Comparison of ENCODE assay signal across 1 cellular context in the genomic region with DNA sequence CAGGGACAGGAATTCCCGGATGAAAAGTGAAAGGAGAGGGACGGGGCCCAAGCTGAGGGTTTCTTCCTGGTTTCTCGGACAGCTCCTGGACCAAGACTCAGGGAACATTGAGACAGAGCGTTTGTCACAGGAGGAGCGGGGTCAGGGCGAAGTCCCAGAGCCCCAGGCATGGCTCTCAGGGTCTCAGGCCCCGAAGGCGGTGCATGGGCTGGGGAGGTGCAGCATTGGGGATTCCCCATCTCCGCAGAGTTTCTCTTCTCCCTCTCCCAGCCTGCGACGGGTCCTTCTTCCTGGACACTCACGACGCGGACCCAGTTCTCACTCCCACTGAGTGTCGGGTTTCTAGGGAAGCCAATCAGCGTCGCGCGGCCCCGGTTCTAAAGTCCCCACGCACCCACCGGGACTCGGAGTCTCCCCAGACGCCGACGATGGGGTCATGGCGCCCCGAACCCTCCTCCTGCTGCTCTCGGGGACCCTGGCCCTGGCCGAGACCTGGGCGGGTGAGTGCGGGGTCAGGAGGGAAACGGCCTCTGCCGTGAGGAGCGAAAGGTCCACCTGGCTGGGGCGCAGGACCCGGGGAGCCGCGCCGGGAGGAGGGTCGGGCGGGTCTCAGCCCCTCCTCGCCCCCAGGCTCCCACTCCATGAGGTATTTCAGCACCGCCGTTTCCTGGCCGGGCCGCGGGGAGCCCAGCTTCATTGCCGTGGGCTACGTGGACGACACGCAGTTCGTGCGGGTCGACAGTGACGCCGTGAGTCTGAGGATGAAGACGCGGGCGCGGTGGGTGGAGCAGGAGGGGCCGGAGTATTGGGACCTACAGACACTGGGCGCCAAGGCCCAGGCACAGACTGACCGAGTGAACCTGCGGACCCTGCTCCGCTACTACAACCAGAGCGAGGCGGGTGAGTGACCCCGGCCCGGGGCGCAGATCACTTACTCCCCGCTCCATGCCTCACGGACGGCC.
TF ChIP-seq lines count a peak whose summit lies in the region.

No MANE protein-coding gene starts in this region.

TF ChIP-seq in HepG2, 621 proteins besides CTCF, POLR2A, EP300 and RAD21 (continued from another document and continues in another):
- peak; percentile 61; the same call in 1 of the 2 replicates for TF ChIP-seq UBTF (CRISPR knock-in tag; IDR thresholded peaks at IDR 0.05)
- 0 out of 2 replicates have a peak, but pooled peaks have one; percentile 66 for TF ChIP-seq ZSCAN21 (CRISPR knock-in tag; IDR thresholded peaks at IDR 0.05; ENCODE audit: borderline replicate concordance)
- peak; percentile 32 for TF ChIP-seq HNRNPLL (IDR thresholded peaks at IDR 0.05; ENCODE audit: low read depth, low read length, poor library complexity, severe bottlenecking)
- no peak for TF ChIP-seq ZBTB44 (CRISPR knock-in tag; IDR thresholded peaks at IDR 0.05)
- peak; percentile 56; the same call in 1 of the 2 replicates for TF ChIP-seq ZNF724P (CRISPR knock-in tag; IDR thresholded peaks at IDR 0.05; ENCODE audit: borderline replicate concordance)
- no peak for TF ChIP-seq ZNF362 (CRISPR knock-in tag; IDR thresholded peaks at IDR 0.05; ENCODE audit: borderline replicate concordance)
- TF ChIP-seq, protein P1, sequence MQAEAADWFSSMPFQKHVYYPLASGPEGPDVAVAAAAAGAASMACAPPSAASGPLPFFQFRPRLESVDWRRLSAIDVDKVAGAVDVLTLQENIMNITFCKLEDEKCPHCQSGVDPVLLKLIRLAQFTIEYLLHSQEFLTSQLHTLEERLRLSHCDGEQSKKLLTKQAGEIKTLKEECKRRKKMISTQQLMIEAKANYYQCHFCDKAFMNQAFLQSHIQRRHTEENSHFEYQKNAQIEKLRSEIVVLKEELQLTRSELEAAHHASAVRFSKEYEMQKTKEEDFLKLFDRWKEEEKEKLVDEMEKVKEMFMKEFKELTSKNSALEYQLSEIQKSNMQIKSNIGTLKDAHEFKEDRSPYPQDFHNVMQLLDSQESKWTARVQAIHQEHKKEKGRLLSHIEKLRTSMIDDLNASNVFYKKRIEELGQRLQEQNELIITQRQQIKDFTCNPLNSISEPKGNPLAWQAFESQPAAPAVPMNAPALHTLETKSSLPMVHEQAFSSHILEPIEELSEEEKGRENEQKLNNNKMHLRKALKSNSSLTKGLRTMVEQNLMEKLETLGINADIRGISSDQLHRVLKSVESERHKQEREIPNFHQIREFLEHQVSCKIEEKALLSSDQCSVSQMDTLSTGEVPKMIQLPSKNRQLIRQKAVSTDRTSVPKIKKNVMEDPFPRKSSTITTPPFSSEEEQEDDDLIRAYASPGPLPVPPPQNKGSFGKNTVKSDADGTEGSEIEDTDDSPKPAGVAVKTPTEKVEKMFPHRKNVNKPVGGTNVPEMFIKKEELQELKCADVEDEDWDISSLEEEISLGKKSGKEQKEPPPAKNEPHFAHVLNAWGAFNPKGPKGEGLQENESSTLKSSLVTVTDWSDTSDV (CRISPR knock-in tag; IDR thresholded peaks at IDR 0.05), result 0 out of 2 replicates have a peak, but pooled peaks have one; percentile 40
- peak; percentile 45; the same call in 1 of the 2 replicates for TF ChIP-seq SP4 (CRISPR knock-in tag; IDR thresholded peaks at IDR 0.05)
- TF ChIP-seq MYC (CRISPR knock-in tag; IDR thresholded peaks at IDR 0.05; ENCODE audit: borderline replicate concordance), result peak; percentile 22; the same call in 1 of the 2 replicates
- TF ChIP-seq, protein P2, sequence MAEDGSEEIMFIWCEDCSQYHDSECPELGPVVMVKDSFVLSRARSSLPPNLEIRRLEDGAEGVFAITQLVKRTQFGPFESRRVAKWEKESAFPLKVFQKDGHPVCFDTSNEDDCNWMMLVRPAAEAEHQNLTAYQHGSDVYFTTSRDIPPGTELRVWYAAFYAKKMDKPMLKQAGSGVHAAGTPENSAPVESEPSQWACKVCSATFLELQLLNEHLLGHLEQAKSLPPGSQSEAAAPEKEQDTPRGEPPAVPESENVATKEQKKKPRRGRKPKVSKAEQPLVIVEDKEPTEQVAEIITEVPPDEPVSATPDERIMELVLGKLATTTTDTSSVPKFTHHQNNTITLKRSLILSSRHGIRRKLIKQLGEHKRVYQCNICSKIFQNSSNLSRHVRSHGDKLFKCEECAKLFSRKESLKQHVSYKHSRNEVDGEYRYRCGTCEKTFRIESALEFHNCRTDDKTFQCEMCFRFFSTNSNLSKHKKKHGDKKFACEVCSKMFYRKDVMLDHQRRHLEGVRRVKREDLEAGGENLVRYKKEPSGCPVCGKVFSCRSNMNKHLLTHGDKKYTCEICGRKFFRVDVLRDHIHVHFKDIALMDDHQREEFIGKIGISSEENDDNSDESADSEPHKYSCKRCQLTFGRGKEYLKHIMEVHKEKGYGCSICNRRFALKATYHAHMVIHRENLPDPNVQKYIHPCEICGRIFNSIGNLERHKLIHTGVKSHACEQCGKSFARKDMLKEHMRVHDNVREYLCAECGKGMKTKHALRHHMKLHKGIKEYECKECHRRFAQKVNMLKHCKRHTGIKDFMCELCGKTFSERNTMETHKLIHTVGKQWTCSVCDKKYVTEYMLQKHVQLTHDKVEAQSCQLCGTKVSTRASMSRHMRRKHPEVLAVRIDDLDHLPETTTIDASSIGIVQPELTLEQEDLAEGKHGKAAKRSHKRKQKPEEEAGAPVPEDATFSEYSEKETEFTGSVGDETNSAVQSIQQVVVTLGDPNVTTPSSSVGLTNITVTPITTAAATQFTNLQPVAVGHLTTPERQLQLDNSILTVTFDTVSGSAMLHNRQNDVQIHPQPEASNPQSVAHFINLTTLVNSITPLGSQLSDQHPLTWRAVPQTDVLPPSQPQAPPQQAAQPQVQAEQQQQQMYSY (CRISPR knock-in tag; IDR thresholded peaks at IDR 0.05), result peak; percentile 4; the same call in 1 of the 2 replicates
- peak; percentile 49 for TF ChIP-seq XRCC5 (optimal IDR thresholded peaks at IDR 0.05; ENCODE audit: low read length)
- 0 out of 2 replicates have a peak, but pooled peaks have one; percentile 24 for TF ChIP-seq HOXD1 (CRISPR knock-in tag; IDR thresholded peaks at IDR 0.05)
- no peak for TF ChIP-seq ZSCAN30 (CRISPR knock-in tag; IDR thresholded peaks at IDR 0.05)
- TF ChIP-seq ZNF850 (CRISPR knock-in tag; conservative IDR thresholded peaks at IDR 0.05), result no peak
- peak; percentile 49; the same call in 1 of the 2 replicates for TF ChIP-seq KDM5B (CRISPR knock-in tag; IDR thresholded peaks at IDR 0.05; ENCODE audit: borderline replicate concordance)
- TF ChIP-seq ZFP37 (CRISPR knock-in tag; IDR thresholded peaks at IDR 0.05; ENCODE audit: borderline replicate concordance), result no peak
- TF ChIP-seq ZNF30 (CRISPR knock-in tag; IDR thresholded peaks at IDR 0.05), result no peak
- TF ChIP-seq, protein P3, sequence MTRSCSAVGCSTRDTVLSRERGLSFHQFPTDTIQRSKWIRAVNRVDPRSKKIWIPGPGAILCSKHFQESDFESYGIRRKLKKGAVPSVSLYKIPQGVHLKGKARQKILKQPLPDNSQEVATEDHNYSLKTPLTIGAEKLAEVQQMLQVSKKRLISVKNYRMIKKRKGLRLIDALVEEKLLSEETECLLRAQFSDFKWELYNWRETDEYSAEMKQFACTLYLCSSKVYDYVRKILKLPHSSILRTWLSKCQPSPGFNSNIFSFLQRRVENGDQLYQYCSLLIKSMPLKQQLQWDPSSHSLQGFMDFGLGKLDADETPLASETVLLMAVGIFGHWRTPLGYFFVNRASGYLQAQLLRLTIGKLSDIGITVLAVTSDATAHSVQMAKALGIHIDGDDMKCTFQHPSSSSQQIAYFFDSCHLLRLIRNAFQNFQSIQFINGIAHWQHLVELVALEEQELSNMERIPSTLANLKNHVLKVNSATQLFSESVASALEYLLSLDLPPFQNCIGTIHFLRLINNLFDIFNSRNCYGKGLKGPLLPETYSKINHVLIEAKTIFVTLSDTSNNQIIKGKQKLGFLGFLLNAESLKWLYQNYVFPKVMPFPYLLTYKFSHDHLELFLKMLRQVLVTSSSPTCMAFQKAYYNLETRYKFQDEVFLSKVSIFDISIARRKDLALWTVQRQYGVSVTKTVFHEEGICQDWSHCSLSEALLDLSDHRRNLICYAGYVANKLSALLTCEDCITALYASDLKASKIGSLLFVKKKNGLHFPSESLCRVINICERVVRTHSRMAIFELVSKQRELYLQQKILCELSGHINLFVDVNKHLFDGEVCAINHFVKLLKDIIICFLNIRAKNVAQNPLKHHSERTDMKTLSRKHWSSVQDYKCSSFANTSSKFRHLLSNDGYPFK (CRISPR knock-in tag; IDR thresholded peaks at IDR 0.05; ENCODE audit: borderline replicate concordance), result no peak
- 0 out of 2 replicates have a peak, but pooled peaks have one; percentile 25 for TF ChIP-seq ZNF547 (CRISPR knock-in tag; IDR thresholded peaks at IDR 0.05)
- no peak for TF ChIP-seq HES4 (CRISPR knock-in tag; IDR thresholded peaks at IDR 0.05; ENCODE audit: borderline replicate concordance)
- TF ChIP-seq RNF2 (conservative IDR thresholded peaks at IDR 0.05; ENCODE audit: low read depth), result no peak
- no peak for TF ChIP-seq ZNF232 (CRISPR knock-in tag; IDR thresholded peaks at IDR 0.05; ENCODE audit: borderline replicate concordance)
- peak; percentile 64; the same call in 1 of the 2 replicates for TF ChIP-seq ZNF607 (CRISPR knock-in tag; IDR thresholded peaks at IDR 0.05; ENCODE audit: borderline replicate concordance)
- TF ChIP-seq KAT2B (IDR thresholded peaks at IDR 0.05; ENCODE audit: borderline replicate concordance, low read depth, low read length), result no peak
- TF ChIP-seq ZNF576 (CRISPR knock-in tag; IDR thresholded peaks at IDR 0.05), result 0 out of 2 replicates have a peak, but pooled peaks have one; percentile 28
- TF ChIP-seq, protein P4, sequence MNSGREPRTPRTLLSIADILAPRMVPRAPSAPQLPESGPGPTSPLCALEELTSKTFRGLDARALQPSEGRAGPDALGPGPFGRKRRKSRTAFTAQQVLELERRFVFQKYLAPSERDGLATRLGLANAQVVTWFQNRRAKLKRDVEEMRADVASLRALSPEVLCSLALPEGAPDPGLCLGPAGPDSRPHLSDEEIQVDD (CRISPR knock-in tag; IDR thresholded peaks at IDR 0.05; ENCODE audit: borderline replicate concordance), result no peak
- no peak for TF ChIP-seq ZNF670 (CRISPR knock-in tag; IDR thresholded peaks at IDR 0.05; ENCODE audit: borderline replicate concordance)
- TF ChIP-seq CBFB (CRISPR knock-in tag; IDR thresholded peaks at IDR 0.05), result 0 out of 2 replicates have a peak, but pooled peaks have one; percentile 23
- TF ChIP-seq NRL (CRISPR knock-in tag; IDR thresholded peaks at IDR 0.05; ENCODE audit: borderline replicate concordance), result 0 out of 2 replicates have a peak, but pooled peaks have one; percentile 41
- peak; percentile 21; the same call in 1 of the 2 replicates for TF ChIP-seq ZNF574 (CRISPR knock-in tag; IDR thresholded peaks at IDR 0.05)
